ENCODE assay signal across 1 cellular context in genomic region chr6:25449774-25450173, GRCh38.
TF ChIP-seq lines count a peak whose summit lies in the region.

No MANE protein-coding gene starts in this region.

TF ChIP-seq in WTC11, 78 proteins besides CTCF, POLR2A, EP300 and RAD21 (continued from another document):
- no peak for TF ChIP-seq ZNF317 (CRISPR knock-in tag; IDR thresholded peaks at IDR 0.05; ENCODE audit: borderline replicate concordance, low read depth)
- no peak for TF ChIP-seq AFF4 (CRISPR knock-in tag; IDR thresholded peaks at IDR 0.05; ENCODE audit: borderline replicate concordance)
- TF ChIP-seq, protein P1, sequence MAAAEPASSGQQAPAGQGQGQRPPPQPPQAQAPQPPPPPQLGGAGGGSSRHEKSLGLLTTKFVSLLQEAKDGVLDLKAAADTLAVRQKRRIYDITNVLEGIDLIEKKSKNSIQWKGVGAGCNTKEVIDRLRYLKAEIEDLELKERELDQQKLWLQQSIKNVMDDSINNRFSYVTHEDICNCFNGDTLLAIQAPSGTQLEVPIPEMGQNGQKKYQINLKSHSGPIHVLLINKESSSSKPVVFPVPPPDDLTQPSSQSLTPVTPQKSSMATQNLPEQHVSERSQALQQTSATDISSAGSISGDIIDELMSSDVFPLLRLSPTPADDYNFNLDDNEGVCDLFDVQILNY (CRISPR knock-in tag; IDR thresholded peaks at IDR 0.05): no peak
- TF ChIP-seq, protein P2, sequence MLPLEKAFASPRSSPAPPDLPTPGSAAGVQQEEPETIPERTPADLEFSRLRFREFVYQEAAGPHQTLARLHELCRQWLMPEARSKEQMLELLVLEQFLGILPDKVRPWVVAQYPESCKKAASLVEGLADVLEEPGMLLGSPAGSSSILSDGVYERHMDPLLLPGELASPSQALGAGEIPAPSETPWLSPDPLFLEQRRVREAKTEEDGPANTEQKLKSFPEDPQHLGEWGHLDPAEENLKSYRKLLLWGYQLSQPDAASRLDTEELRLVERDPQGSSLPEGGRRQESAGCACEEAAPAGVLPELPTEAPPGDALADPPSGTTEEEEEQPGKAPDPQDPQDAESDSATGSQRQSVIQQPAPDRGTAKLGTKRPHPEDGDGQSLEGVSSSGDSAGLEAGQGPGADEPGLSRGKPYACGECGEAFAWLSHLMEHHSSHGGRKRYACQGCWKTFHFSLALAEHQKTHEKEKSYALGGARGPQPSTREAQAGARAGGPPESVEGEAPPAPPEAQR (CRISPR knock-in tag; IDR thresholded peaks at IDR 0.05): no peak
- no peak for TF ChIP-seq ZNF396 (CRISPR knock-in tag; IDR thresholded peaks at IDR 0.05; ENCODE audit: borderline replicate concordance)
- no peak for TF ChIP-seq MYBL2 (CRISPR knock-in tag; IDR thresholded peaks at IDR 0.05)
- TF ChIP-seq, protein P3, sequence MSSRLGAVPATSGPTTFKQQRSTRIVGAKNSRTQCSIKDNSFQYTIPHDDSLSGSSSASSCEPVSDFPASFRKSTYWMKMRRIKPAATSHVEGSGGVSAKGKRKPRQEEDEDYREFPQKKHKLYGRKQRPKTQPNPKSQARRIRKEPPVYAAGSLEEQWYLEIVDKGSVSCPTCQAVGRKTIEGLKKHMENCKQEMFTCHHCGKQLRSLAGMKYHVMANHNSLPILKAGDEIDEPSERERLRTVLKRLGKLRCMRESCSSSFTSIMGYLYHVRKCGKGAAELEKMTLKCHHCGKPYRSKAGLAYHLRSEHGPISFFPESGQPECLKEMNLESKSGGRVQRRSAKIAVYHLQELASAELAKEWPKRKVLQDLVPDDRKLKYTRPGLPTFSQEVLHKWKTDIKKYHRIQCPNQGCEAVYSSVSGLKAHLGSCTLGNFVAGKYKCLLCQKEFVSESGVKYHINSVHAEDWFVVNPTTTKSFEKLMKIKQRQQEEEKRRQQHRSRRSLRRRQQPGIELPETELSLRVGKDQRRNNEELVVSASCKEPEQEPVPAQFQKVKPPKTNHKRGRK (CRISPR knock-in tag; IDR thresholded peaks at IDR 0.05; ENCODE audit: borderline replicate concordance): no peak
- TF ChIP-seq FOXJ3 (CRISPR knock-in tag; IDR thresholded peaks at IDR 0.05; ENCODE audit: borderline replicate concordance): no peak
- TF ChIP-seq IRF2 (CRISPR knock-in tag; IDR thresholded peaks at IDR 0.05; ENCODE audit: borderline replicate concordance, low read depth): no peak
- TF ChIP-seq NFATC4 (CRISPR knock-in tag; IDR thresholded peaks at IDR 0.05): no peak
